In genomic region chr10:122486396-122487080, GRCh38 we compare ENCODE assay signal across 24 cellular contexts. TPM values are rescaled to one million over a fixed set of nuclear protein-coding genes. Genes with fewer than 3 reads are reported as not detected.
DNase-seq lines count a peak whose midpoint lies in the region; ATAC-seq, FAIRE-seq and TF ChIP-seq lines count a peak whose summit lies in the region.
"Had no signal": no experiment of that assay in that cellular context is flagged by ENCODE, and none has a peak within 500 bp of the region (broad histone marks: within the 10 kb centered on the region; RNA-seq: fewer than 3 reads in every experiment).

No MANE protein-coding gene starts in this region.

- no peaks in the 10 kb centered on the region for H3K27me3 ChIP-seq in MG63
- H3K27me3 ChIP-seq: adrenal gland, upper lobe of left lung had no signal

- peaks cover 2% of the 10 kb centered on the region for H3K9me3 Mint-ChIP-seq in neural crest cell

- no peaks in the 10 kb centered on the region for H3K36me3 ChIP-seq in MG63

- TF ChIP-seq CTCF in choroid plexus epithelial cell (conservative IDR thresholded peaks at IDR 0.05; ENCODE audit: low read depth, low read length) (no peak), neural crest cell (conservative IDR thresholded peaks at IDR 0.05) (no peak)

- peak overlapping the region; percentile 90 for H3K27ac ChIP-seq in temporal lobe (ENCODE audit: low read depth, low read length)
- H3K27ac ChIP-seq: adrenal gland, SK-N-MC had no signal

- H3K27ac Mint-ChIP-seq in neural crest cell (ENCODE audit: unreplicated experiment), result peak overlapping the region; percentile 74
- H3K27ac Mint-ChIP-seq: activated CD4-positive, alpha-beta T cell treated with anti-CD3 and anti-CD28 coated beads for 36 hours; stimulated activated naive CD8-positive, alpha-beta T cell treated with anti-CD3 and anti-CD28 coated beads, Interleukin-15, Interleukin-2, amounts not matched to agents 100 ng/mL and 50 ng/mL, for 24 hours; T-helper 17 cell had no signal

- no peaks in the 10 kb centered on the region for H3K36me3 Mint-ChIP-seq in neural crest cell (ENCODE audit: low read depth)

- DNase-seq in HTR-8/SVneo (ENCODE audit: insufficient read length, low spot score) (no peak), choroid plexus epithelial cell (ENCODE audit: low read depth) (peak; percentile 53), neural crest cell (ENCODE audit: low read depth, low spot score) (no peak), MG63 (no peak), NCI-H345 treated with DMSO at 0.1 percent for 48 hours (lab: John Stamatoyannopoulos, UW; ENCODE audit: unreplicated experiment) (no peak)
- DNase-seq in stimulated activated naive CD8-positive, alpha-beta T cell treated with anti-CD3 and anti-CD28 coated beads, Interleukin-15, Interleukin-2, amounts not matched to agents 100 U/mL and 50 U/mL, for 24 hours, result no peak
- DNase-seq: activated CD4-positive, alpha-beta T cell treated with anti-CD3 and anti-CD28 coated beads for 36 hours; activated naive CD4-positive, alpha-beta T cell treated with Interleukin-2 at 50 U/mL for 16 hours; activated T-cell treated with anti-CD3 and anti-CD28 coated beads, Interleukin-2, amount 50 U/mL, for 48 hours; Caco-2; GF-D8; GOT3; kidney glomerular epithelial cell; right cardiac atrium; T-helper 17 cell had no signal

- no peaks in the 10 kb centered on the region for H3K27me3 Mint-ChIP-seq in neural crest cell (ENCODE audit: low read depth)

- ATAC-seq in stimulated activated naive CD8-positive, alpha-beta T cell treated with anti-CD3 and anti-CD28 coated beads, Interleukin-15, Interleukin-2, amounts not matched to agents 100 U/mL and 50 U/mL, for 24 hours, result no peak
- ATAC-seq: activated CD4-positive, alpha-beta T cell treated with anti-CD3 and anti-CD28 coated beads for 36 hours; T-helper 17 cell had no signal

- H3K4me3 ChIP-seq in choroid plexus epithelial cell (ENCODE audit: low read depth, low read length) (no peak overlapping the region), MG63 (no peak overlapping the region)
- H3K4me3 ChIP-seq: adrenal gland, SK-N-MC, upper lobe of left lung had no signal

- peaks cover 19% of the 10 kb centered on the region for H3K4me1 Mint-ChIP-seq in neural crest cell

- FAIRE-seq in HTR-8/SVneo (lab: Jason Lieb, UNC), result peak; percentile 23

- no peaks in the 10 kb centered on the region for H3K9me3 ChIP-seq in MG63
- H3K9me3 ChIP-seq: adrenal gland, upper lobe of left lung had no signal

- H3K4me3 Mint-ChIP-seq in neural crest cell, result no peak overlapping the region
- H3K4me3 Mint-ChIP-seq: activated CD4-positive, alpha-beta T cell treated with anti-CD3 and anti-CD28 coated beads for 36 hours; stimulated activated naive CD8-positive, alpha-beta T cell treated with anti-CD3 and anti-CD28 coated beads, Interleukin-15, Interleukin-2, amounts not matched to agents 100 ng/mL and 50 ng/mL, for 24 hours; T-helper 17 cell had no signal

RNA-seq across cellular contexts. Expression of gene HTRA1, which starts 25.2 kb away (rescaled TPM):
- 8.2 and 9.0 TPM in 2 replicates for total RNA-seq in neural crest cell
- 46.7 TPM for total RNA-seq in temporal lobe
- 26.0 and 40.8 TPM in 2 replicates for total RNA-seq in MG63 (2014; rRNA removed; shearing (Covaris generic); ENCODE audit: low replicate concordance)
- total RNA-seq: activated CD4-positive, alpha-beta T cell treated with anti-CD3 and anti-CD28 coated beads for 36 hours had no signal

RNA-seq across cellular contexts. Expression of gene ARMS2, which starts 32.1 kb away (rescaled TPM):
- total RNA-seq in neural crest cell, result not detected in 2 replicates
- total RNA-seq in temporal lobe, result not detected
- not detected in 2 replicates for total RNA-seq in MG63 (2014; rRNA removed; shearing (Covaris generic); ENCODE audit: low replicate concordance)
- total RNA-seq: activated CD4-positive, alpha-beta T cell treated with anti-CD3 and anti-CD28 coated beads for 36 hours; adrenal gland; bronchial epithelial cell; Caco-2; dermis blood vessel endothelial cell; endothelial cell of umbilical vein; omental fat pad; right cardiac atrium; T-helper 17 cell; upper lobe of left lung had no signal
